10 cellular contexts compared by ENCODE assay signal in genomic region chr20:35661013-35661412, GRCh38. TPM values are rescaled to one million over a fixed set of nuclear protein-coding genes. Genes with fewer than 3 reads are reported as not detected.
A peak's percentile ranks its signal among the peaks of the same experiment; 100 is the strongest.
DNase-seq lines count a peak whose midpoint lies in the region; ATAC-seq, FAIRE-seq and TF ChIP-seq lines count a peak whose summit lies in the region.
"Had no signal": no experiment of that assay in that cellular context is flagged by ENCODE, and none has a peak within 500 bp of the region (broad histone marks: within the 10 kb centered on the region; RNA-seq: fewer than 3 reads in every experiment).

No MANE protein-coding gene starts in this region.

- H3K27ac Mint-ChIP-seq in endothelial cell (ENCODE audit: unreplicated experiment): peak overlapping the region; percentile 64

- no peaks in the 10 kb centered on the region for H3K9me3 ChIP-seq in RWPE2 (ENCODE audit: severe bottlenecking)

- intact Hi-C loops in dorsolateral prefrontal cortex (cut with DNase I): loop anchor here (5.0 to 10.0 kb wide), 3 partner anchors 36 to 294 kb away; partner anchors contain the start of genes NFS1 (in 1 of the 2), ROMO1 (in 1 of the 2), SCAND1 (in 1 of the 2) and SPAG4 (in 1 of the 2)

- H3K4me3 ChIP-seq in GM12865 (ENCODE audit: low read depth, low read length) (peak overlapping the region; percentile 91), RWPE2 (ENCODE audit: severe bottlenecking) (no peak overlapping the region), retinal pigment epithelial cell (ENCODE audit: low read length) (peak overlapping the region; percentile 96), dorsolateral prefrontal cortex (peak overlapping the region in 11 of 59 donors; percentile 0 to 97 (median 84))

- peaks cover 37% of the 10 kb centered on the region for H3K4me1 Mint-ChIP-seq in endothelial cell (ENCODE audit: unreplicated experiment)

- H3K27me3 Mint-ChIP-seq in endothelial cell (ENCODE audit: unreplicated experiment): no peaks in the 10 kb centered on the region

- H3K4me3 Mint-ChIP-seq in endothelial cell (ENCODE audit: unreplicated experiment): no peak overlapping the region

- TF ChIP-seq CTCF in GM12865 (IDR thresholded peaks at IDR 0.05; ENCODE audit: insufficient read depth, low read depth, low read length, missing control alignments) (no peak), RWPE2 (IDR thresholded peaks at IDR 0.05; ENCODE audit: poor library complexity, severe bottlenecking) (no peak), endothelial cell (IDR thresholded peaks at IDR 0.05; ENCODE audit: unreplicated experiment) (no peak), retinal pigment epithelial cell (conservative IDR thresholded peaks at IDR 0.05; ENCODE audit: low read depth, low read length) (no peak), dorsolateral prefrontal cortex (IDR thresholded peaks at IDR 0.05 in 54 of 56, conservative IDR thresholded peaks at IDR 0.05 in 2 of 56; ENCODE audit: low read depth in 1 of 56, partially characterized antibody in 56 of 56) (no peak)

- H3K9me3 Mint-ChIP-seq in endothelial cell (ENCODE audit: unreplicated experiment): no peaks in the 10 kb centered on the region

- peak overlapping the region; percentile 45 for H3K27ac ChIP-seq in RWPE2 (ENCODE audit: poor library complexity, severe bottlenecking)
- H3K27ac ChIP-seq in dorsolateral prefrontal cortex: no peak overlapping the region

- H3K36me3 Mint-ChIP-seq in endothelial cell (ENCODE audit: low read depth, unreplicated experiment): no peaks in the 10 kb centered on the region

- DNase-seq in GM12865 (ENCODE audit: low read depth) (no peak), RWPE2 (ENCODE audit: low spot score) (no peak), endothelial cell (ENCODE audit: low spot score) (no peak), retinal pigment epithelial cell (ENCODE audit: low read depth) (no peak), HTR-8/SVneo (ENCODE audit: insufficient read length, low spot score) (no peak), GF-D8 (lab: John Stamatoyannopoulos, UW) (no peak), medulla oblongata (ENCODE audit: extremely low spot score) (no peak), dorsolateral prefrontal cortex (no peak)
- DNase-seq: cortex of kidney, NCI-H1048 had no signal

- peaks cover 41% of the 10 kb centered on the region for H3K36me3 ChIP-seq in RWPE2 (ENCODE audit: low read depth)

- H3K27me3 ChIP-seq in RWPE2 (ENCODE audit: insufficient read depth, poor library complexity, severe bottlenecking) (no peaks in the 10 kb centered on the region), dorsolateral prefrontal cortex (no peaks in the 10 kb centered on the region)

- peak; percentile 15 for ATAC-seq in RWPE2 (ENCODE audit: low read depth)

- no peak for FAIRE-seq in HTR-8/SVneo (lab: Jason Lieb, UNC)

- peaks cover 38% of the 10 kb centered on the region for H3K4me1 ChIP-seq in RWPE2 (ENCODE audit: insufficient read depth, poor library complexity, severe bottlenecking)

RNA-seq across cellular contexts. Expression of gene CPNE1, which starts 3.7 kb away (rescaled TPM):
- total RNA-seq in endothelial cell (ENCODE audit: unreplicated experiment) (233 TPM), dorsolateral prefrontal cortex (100 to 1,000 TPM in 116 of 120 experiments, 10 to 100 TPM in 4; 65.9 to 194 (median 135) TPM)

RNA-seq across cellular contexts. Expression of gene RBM12, which starts 3.7 kb away (rescaled TPM):
- total RNA-seq in endothelial cell (ENCODE audit: unreplicated experiment) (121 TPM), dorsolateral prefrontal cortex (10 to 100 TPM; 48.7 to 99.3 (median 72.3) TPM)

RNA-seq across cellular contexts. Expression of gene NFS1, which starts 38.1 kb away (rescaled TPM):
- total RNA-seq in endothelial cell (ENCODE audit: unreplicated experiment) (18.3 TPM), dorsolateral prefrontal cortex (10 to 100 TPM; 39.8 to 78.0 (median 57.4) TPM)

RNA-seq across cellular contexts. Expression of gene ROMO1, which starts 38.2 kb away (rescaled TPM):
- total RNA-seq in endothelial cell (ENCODE audit: unreplicated experiment) (159 TPM), dorsolateral prefrontal cortex (10 to 100 TPM; 28.9 to 82.8 (median 51.8) TPM)

RNA-seq across cellular contexts. Expression of gene SPAG4, which starts 45.4 kb away (rescaled TPM):
- 15.2 TPM for total RNA-seq in endothelial cell (ENCODE audit: unreplicated experiment)
- 10 to 100 TPM in 5 of 120 experiments, 1 to 10 TPM in 115; 1.9 to 13.5 (median 5.4) TPM for total RNA-seq in dorsolateral prefrontal cortex
